8 cellular contexts compared by ENCODE assay signal in the genomic region with DNA sequence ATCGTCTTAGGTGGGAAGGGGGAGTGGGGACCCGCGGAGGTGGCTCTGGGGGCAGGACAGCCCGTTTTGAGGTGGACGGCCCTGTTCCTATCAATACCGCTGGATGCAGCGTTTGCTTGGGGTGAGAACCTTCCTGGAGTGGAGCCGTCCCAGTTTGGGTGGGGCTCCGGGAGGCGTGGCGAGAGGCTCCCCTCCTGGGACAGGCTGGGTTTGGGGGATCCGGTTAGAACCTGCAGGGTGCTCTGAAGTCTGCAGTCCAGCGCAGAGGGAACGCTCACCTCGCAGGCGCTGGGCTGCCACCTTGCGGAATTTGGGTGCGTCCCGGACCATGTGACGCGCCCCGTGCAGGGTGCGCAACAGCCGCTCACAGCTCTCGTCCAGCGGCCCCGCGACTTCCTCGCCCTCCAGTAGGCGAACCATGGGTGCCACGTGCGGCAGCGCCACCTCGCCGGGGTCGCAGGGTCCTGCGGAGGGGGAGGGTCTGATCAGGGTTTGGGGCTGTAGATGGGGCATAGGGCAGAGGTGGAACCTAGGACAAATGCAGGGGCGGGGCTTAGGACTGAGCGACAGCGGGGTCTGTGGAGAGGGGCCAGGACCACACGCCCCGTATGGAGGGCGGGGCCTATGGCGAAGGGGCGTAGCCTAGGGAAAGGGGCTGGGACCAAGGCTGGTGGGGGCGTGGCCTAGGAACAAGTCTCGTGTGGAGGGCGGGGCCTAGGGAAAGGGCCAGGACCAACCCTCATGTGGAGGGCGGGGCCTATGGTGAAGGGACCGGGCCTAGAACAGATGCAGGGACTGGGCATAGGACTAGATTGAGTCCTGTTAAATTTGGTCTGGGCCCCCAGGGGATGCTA. TPM values are rescaled to one million over a fixed set of nuclear protein-coding genes. Genes with fewer than 3 reads are reported as not detected.
DNase-seq lines count a peak whose midpoint lies in the region; ATAC-seq and TF ChIP-seq lines count a peak whose summit lies in the region.

No MANE protein-coding gene starts in this region.

- no peaks in the 10 kb centered on the region for H3K27me3 ChIP-seq in effector memory CD4-positive, alpha-beta T cell (replicated peaks; ENCODE audit: control insufficient read depth, insufficient read depth, low read length, poor library complexity, severe bottlenecking)
- no peaks in the 10 kb centered on the region for H3K27me3 ChIP-seq in mononuclear cell (ENCODE audit: insufficient read depth, low read length)

- TF ChIP-seq RAD21 in Ishikawa (IDR thresholded peaks at IDR 0.05; ENCODE audit: low read depth) = no peak

- peak overlapping the region; percentile 34 for H3K4me3 ChIP-seq in effector memory CD4-positive, alpha-beta T cell (ENCODE audit: insufficient read depth, low read depth, low read length, poor library complexity, severe bottlenecking)
- peak overlapping the region; percentile 28 for H3K4me3 ChIP-seq in mononuclear cell (ENCODE audit: low read length)

- DNase-seq in EH (ENCODE audit: low read depth) = peak; percentile 77
- peak; percentile 72 to 84 for DNase-seq in activated CD4-positive, alpha-beta T cell treated with anti-CD3 and anti-CD28 coated beads for 4 hours
- peak; percentile 59 to 73 (median 69) for DNase-seq in effector memory CD4-positive, alpha-beta T cell
- peak; percentile 93 for DNase-seq in stimulated activated CD8-positive, alpha-beta memory T cell treated with anti-CD3 and anti-CD28 coated beads, Interleukin-4, amount 100 ng/mL, for 48 hours
- DNase-seq in NK-92 (lab: John Stamatoyannopoulos, UW; ENCODE audit: unreplicated experiment) = no peak

- peaks cover 60% of the 10 kb centered on the region for H3K36me3 ChIP-seq in effector memory CD4-positive, alpha-beta T cell (ENCODE audit: control insufficient read depth, insufficient read depth, low read length)

- no peak for TF ChIP-seq EP300 in Ishikawa (IDR thresholded peaks at IDR 0.05; ENCODE audit: borderline replicate concordance)

- peak overlapping the region; percentile 42 for H3K27ac ChIP-seq in effector memory CD4-positive, alpha-beta T cell (ENCODE audit: insufficient read depth, low read length, poor library complexity, severe bottlenecking)

- no peaks in the 10 kb centered on the region for H3K4me1 ChIP-seq in effector memory CD4-positive, alpha-beta T cell (ENCODE audit: control insufficient read depth, insufficient read depth, low read length, poor library complexity, severe bottlenecking)
- peaks cover 15% of the 10 kb centered on the region for H3K4me1 ChIP-seq in mononuclear cell (ENCODE audit: insufficient read depth, low read length)

- ATAC-seq in GM21576 (IDR thresholded peaks at IDR 0.05; ENCODE audit: unreplicated experiment) = peak; percentile 73

- no peaks in the 10 kb centered on the region for H3K9me3 ChIP-seq in effector memory CD4-positive, alpha-beta T cell (ENCODE audit: control insufficient read depth, low read length)
- H3K9me3 ChIP-seq in mononuclear cell (ENCODE audit: low read depth, low read length) = no peaks in the 10 kb centered on the region

TF ChIP-seq in Ishikawa, 13 proteins besides CTCF, POLR2A, EP300 and RAD21:
- TF ChIP-seq, protein P1, sequence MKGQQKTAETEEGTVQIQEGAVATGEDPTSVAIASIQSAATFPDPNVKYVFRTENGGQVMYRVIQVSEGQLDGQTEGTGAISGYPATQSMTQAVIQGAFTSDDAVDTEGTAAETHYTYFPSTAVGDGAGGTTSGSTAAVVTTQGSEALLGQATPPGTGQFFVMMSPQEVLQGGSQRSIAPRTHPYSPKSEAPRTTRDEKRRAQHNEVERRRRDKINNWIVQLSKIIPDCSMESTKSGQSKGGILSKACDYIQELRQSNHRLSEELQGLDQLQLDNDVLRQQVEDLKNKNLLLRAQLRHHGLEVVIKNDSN (IDR thresholded peaks at IDR 0.05) = peak; percentile 28
- no peak for TF ChIP-seq CREB1 (IDR thresholded peaks at IDR 0.05; ENCODE audit: low read depth)
TF ChIP-seq in Ishikawa: peak in this region for 1.

RNA-seq across cellular contexts. Expression of a gene that starts 13.8 kb away (rescaled TPM):
- 14.0 TPM for total RNA-seq in mononuclear cell

RNA-seq across cellular contexts. Expression of a gene that starts 13.9 kb away (rescaled TPM):
- total RNA-seq in mononuclear cell = 4.2 TPM

RNA-seq across cellular contexts. Expression of a gene that starts 16.0 kb away (rescaled TPM):
- total RNA-seq in mononuclear cell = 43.9 TPM

RNA-seq across cellular contexts. Expression of a gene that starts 19.1 kb away (rescaled TPM):
- 46.8 TPM for total RNA-seq in mononuclear cell

RNA-seq across cellular contexts. Expression of a gene that starts 33.0 kb away (rescaled TPM):
- total RNA-seq in mononuclear cell = 3.1 TPM
